Comparison of ENCODE assay signal across 15 cellular contexts in the genomic region with DNA sequence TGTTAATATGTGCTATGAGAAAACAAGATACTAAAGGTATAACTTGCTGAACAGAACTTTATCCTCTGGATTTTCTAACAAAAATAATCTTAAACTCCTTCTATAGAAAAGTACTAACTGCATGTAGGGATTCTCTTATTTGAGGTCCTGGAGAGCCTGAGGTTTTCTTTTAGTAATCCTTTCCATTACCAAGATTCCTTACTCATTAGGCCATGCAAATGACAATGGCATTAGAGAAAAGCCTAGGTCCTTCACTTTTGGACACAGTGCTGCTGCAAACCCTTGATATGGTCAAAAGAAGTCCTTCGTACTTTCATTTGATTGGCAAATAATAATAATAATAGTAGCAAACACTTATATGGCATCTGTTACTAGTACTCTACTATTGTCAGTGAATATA. TPM values are rescaled to one million over a fixed set of nuclear protein-coding genes. Genes with fewer than 3 reads are reported as not detected.
DNase-seq lines count a peak whose midpoint lies in the region; ATAC-seq, FAIRE-seq and TF ChIP-seq lines count a peak whose summit lies in the region.
"Had no signal": no experiment of that assay in that cellular context is flagged by ENCODE, and none has a peak within 500 bp of the region (broad histone marks: within the 10 kb centered on the region; RNA-seq: fewer than 3 reads in every experiment).

No MANE protein-coding gene starts in this region.

- no TSS peak for BruUV-seq in mammary epithelial cell (replicated peaks; lab: Mats Ljungman, UMichigan)

- no peaks in the 10 kb centered on the region for H3K27me3 Mint-ChIP-seq in astrocyte (ENCODE audit: low read depth, unreplicated experiment)
- peaks cover 3% of the 10 kb centered on the region for H3K27me3 Mint-ChIP-seq in activated naive CD8-positive, alpha-beta T cell treated with anti-CD3 and anti-CD28 coated beads for 36 hours

- no peaks in the 10 kb centered on the region for H3K9me3 ChIP-seq in breast epithelium
- H3K9me3 ChIP-seq in mammary epithelial cell (replicated peaks; ENCODE audit: insufficient read depth, low read length) = no peaks in the 10 kb centered on the region
- H3K9me3 ChIP-seq in astrocyte (ENCODE audit: insufficient read depth, low read depth, low read length) = no peaks in the 10 kb centered on the region
- no peaks in the 10 kb centered on the region for H3K9me3 ChIP-seq in lower lobe of right lung
- no peaks in the 10 kb centered on the region for H3K9me3 ChIP-seq in upper lobe of right lung
- H3K9me3 ChIP-seq: BLaER1 had no signal

- no peaks in the 10 kb centered on the region for H3K79me2 ChIP-seq in mammary epithelial cell (ENCODE audit: insufficient read depth, low read length)
- H3K79me2 ChIP-seq in astrocyte (ENCODE audit: insufficient read depth, low read length) = no peaks in the 10 kb centered on the region

- in situ Hi-C loops in mammary epithelial cell (cut with MboI; ENCODE audit: low sequenced_read_pairs in 2 of 2) = no loop called here

- H3K4me3 ChIP-seq in breast epithelium (peak overlapping the region in 2 of 3 donors; percentile 5 to 16), mammary epithelial cell (replicated peaks in 1 of 3; ENCODE audit: insufficient read depth in 1 of 3, low read depth in 2 of 3, low read length in 3 of 3) (no peak overlapping the region), astrocyte (ENCODE audit: insufficient read depth, low read depth, low read length) (no peak overlapping the region), lower lobe of right lung (peak overlapping the region; percentile 7), upper lobe of right lung (peak overlapping the region; percentile 17)
- H3K4me3 ChIP-seq: BLaER1, GM23338 had no signal

- TF ChIP-seq POLR2A in breast epithelium (IDR thresholded peaks at IDR 0.05) = no peak

- H3K27ac ChIP-seq in breast epithelium (no peak overlapping the region), mammary epithelial cell (ENCODE audit: insufficient read depth, low read depth, low read length) (no peak overlapping the region), astrocyte (ENCODE audit: low read depth, low read length) (no peak overlapping the region), lower lobe of right lung (no peak overlapping the region), upper lobe of right lung (no peak overlapping the region)
- H3K27ac ChIP-seq: 22Rv1, BLaER1 had no signal

- WGBS in mammary epithelial cell (ENCODE audit: low coverage, missing lambda C conversion rate) = 88% methylated on average over 1 of the region's 1 CpG

- TF ChIP-seq CTCF in breast epithelium (IDR thresholded peaks at IDR 0.05) = no peak
- no peak for TF ChIP-seq CTCF in mammary epithelial cell (conservative IDR thresholded peaks at IDR 0.05 in 1 of 2, IDR thresholded peaks at IDR 0.05 in 1 of 2; ENCODE audit: extremely low read depth in 1 of 2, insufficient read depth in 1 of 2, low read depth in 1 of 2, low read length in 2 of 2)
- TF ChIP-seq CTCF in astrocyte (IDR thresholded peaks at IDR 0.05; ENCODE audit: insufficient read depth, low read depth, low read length) = no peak
- TF ChIP-seq CTCF in lower lobe of right lung (IDR thresholded peaks at IDR 0.05) = no peak
- no peak for TF ChIP-seq CTCF in upper lobe of right lung (IDR thresholded peaks at IDR 0.05)

- ATAC-seq in lower lobe of right lung (no peak), upper lobe of right lung (no peak)

- CTCF ChIA-PET in mammary epithelial cell (lab: Charles Lee; ENCODE audit: low non-redundant PET) = no interaction called here

- no peak overlapping the region for H3K27ac Mint-ChIP-seq in astrocyte (ENCODE audit: unreplicated experiment)
- no peak overlapping the region for H3K27ac Mint-ChIP-seq in activated naive CD8-positive, alpha-beta T cell treated with anti-CD3 and anti-CD28 coated beads for 36 hours
- H3K27ac Mint-ChIP-seq: CD8-positive, alpha-beta memory T cell; GM23338 had no signal

- no peaks in the 10 kb centered on the region for H3K9me3 Mint-ChIP-seq in astrocyte (ENCODE audit: unreplicated experiment)
- H3K9me3 Mint-ChIP-seq in activated naive CD8-positive, alpha-beta T cell treated with anti-CD3 and anti-CD28 coated beads for 36 hours = no peaks in the 10 kb centered on the region
- H3K9me3 Mint-ChIP-seq: CD8-positive, alpha-beta memory T cell; GM23338 had no signal

- H3K4me1 Mint-ChIP-seq in astrocyte (ENCODE audit: low read depth, unreplicated experiment) = no peaks in the 10 kb centered on the region
- H3K4me1 Mint-ChIP-seq in activated naive CD8-positive, alpha-beta T cell treated with anti-CD3 and anti-CD28 coated beads for 36 hours = peaks cover 13% of the 10 kb centered on the region

- H3K27me3 ChIP-seq in breast epithelium = no peaks in the 10 kb centered on the region
- peaks cover 5% of the 10 kb centered on the region for H3K27me3 ChIP-seq in mammary epithelial cell (ENCODE audit: insufficient read depth, low read length)
- H3K27me3 ChIP-seq in astrocyte (ENCODE audit: insufficient read depth, low read length) = no peaks in the 10 kb centered on the region
- no peaks in the 10 kb centered on the region for H3K27me3 ChIP-seq in lower lobe of right lung (ENCODE audit: low read depth)
- peaks cover 3% of the 10 kb centered on the region for H3K27me3 ChIP-seq in upper lobe of right lung
- H3K27me3 ChIP-seq: BLaER1 had no signal

- DNase-seq in breast epithelium (ENCODE audit: low spot score in 2 of 2) (no peak), mammary epithelial cell (no peak), astrocyte (ENCODE audit: low read depth) (peak; percentile 6), lower lobe of right lung (no peak), upper lobe of right lung (no peak), retina (no peak), dedifferentiated amniotic fluid mesenchymal stem cell (ENCODE audit: extremely low spot score) (no peak)
- no peak for DNase-seq in activated naive CD8-positive, alpha-beta T cell treated with anti-CD3 and anti-CD28 coated beads for 36 hours
- DNase-seq: CD8-positive, alpha-beta memory T cell; EL; GF-D8; H7 had no signal

- no peak overlapping the region for H3K4me3 Mint-ChIP-seq in astrocyte (ENCODE audit: unreplicated experiment)
- no peak overlapping the region for H3K4me3 Mint-ChIP-seq in activated naive CD8-positive, alpha-beta T cell treated with anti-CD3 and anti-CD28 coated beads for 36 hours
- H3K4me3 Mint-ChIP-seq: CD8-positive, alpha-beta memory T cell; GM23338 had no signal

- FAIRE-seq in astrocyte (lab: Jason Lieb, UNC) = no peak

- H3K4me2 ChIP-seq in mammary epithelial cell (ENCODE audit: insufficient read depth, low read depth, low read length) (no peak overlapping the region), astrocyte (ENCODE audit: low read length) (no peak overlapping the region)
- H3K4me2 ChIP-seq: GM23338 had no signal

- H2AFZ ChIP-seq in mammary epithelial cell (ENCODE audit: low read depth, low read length) (no peak overlapping the region), astrocyte (ENCODE audit: low read depth, low read length) (no peak overlapping the region)

- H3K36me3 Mint-ChIP-seq in astrocyte (ENCODE audit: low read depth, unreplicated experiment) = no peaks in the 10 kb centered on the region
- no peaks in the 10 kb centered on the region for H3K36me3 Mint-ChIP-seq in activated naive CD8-positive, alpha-beta T cell treated with anti-CD3 and anti-CD28 coated beads for 36 hours
- H3K36me3 Mint-ChIP-seq: CD8-positive, alpha-beta memory T cell had no signal

- H3K4me1 ChIP-seq in breast epithelium (no peaks in the 10 kb centered on the region), mammary epithelial cell (ENCODE audit: insufficient read depth, low read length) (no peaks in the 10 kb centered on the region), astrocyte (ENCODE audit: insufficient read depth, low read length) (no peaks in the 10 kb centered on the region), lower lobe of right lung (no peaks in the 10 kb centered on the region), upper lobe of right lung (no peaks in the 10 kb centered on the region)

- H3K36me3 ChIP-seq in breast epithelium (no peaks in the 10 kb centered on the region), mammary epithelial cell (ENCODE audit: insufficient read depth, low read length) (no peaks in the 10 kb centered on the region), astrocyte (ENCODE audit: insufficient read depth, low read length) (no peaks in the 10 kb centered on the region), lower lobe of right lung (no peaks in the 10 kb centered on the region), upper lobe of right lung (no peaks in the 10 kb centered on the region)
- H3K36me3 ChIP-seq: BLaER1 had no signal

- H4K20me1 ChIP-seq in mammary epithelial cell (ENCODE audit: insufficient read depth, low read length) (no peaks in the 10 kb centered on the region), astrocyte (ENCODE audit: insufficient read depth, low read length) (no peaks in the 10 kb centered on the region)
- H4K20me1 ChIP-seq: BLaER1 had no signal

- intact Hi-C loops in breast epithelium (cut with DNase I; ENCODE audit: low total_unique reads) = no loop called here
- intact Hi-C loops in mammary epithelial cell (cut with micrococcal nuclease) = no loop called here
- intact Hi-C loops in lower lobe of right lung (cut with DNase I) = no loop called here
- intact Hi-C loops in upper lobe of right lung (cut with DNase I) = no loop called here

- dilution Hi-C loops in mammary epithelial cell (cut with HindIII; ENCODE audit: low sequenced_read_pairs) = no loop called here

- H3K9ac ChIP-seq in mammary epithelial cell (ENCODE audit: insufficient read depth, low read length) (no peak overlapping the region), astrocyte (ENCODE audit: low read length) (no peak overlapping the region)
- H3K9ac ChIP-seq: BLaER1 had no signal

RNA-seq across cellular contexts. Expression of a gene that starts 3.2 kb away (rescaled TPM):
- total RNA-seq in breast epithelium (10 to 100 TPM; 11.0 to 83.2 (median 31.9) TPM), mammary epithelial cell (under 1 TPM in 1 of 2 donors, not detected in 1; under 0.01 TPM), astrocyte (0.17 and 0.34 TPM in 2 replicates), lower lobe of right lung (42.6 TPM), upper lobe of right lung (67.4 TPM)
- polyA plus RNA-seq in mammary epithelial cell = not detected
- not detected for polyA minus RNA-seq in mammary epithelial cell
- under 1 TPM in 1 of 2 experiments, not detected in 1; 0.10 TPM for total RNA-seq in activated naive CD8-positive, alpha-beta T cell treated with anti-CD3 and anti-CD28 coated beads for 36 hours
- total RNA-seq: CD8-positive, alpha-beta memory T cell; GM23338 had no signal
- polyA plus RNA-seq: GM23338 had no signal

Comparison
In these comparisons a context has a peak if more than half of its experiments do, and no peak if none do; other contexts are left out.
1. H3K4me3 ChIP-seq: peak in breast epithelium (2 of 3), lower lobe of right lung (single experiment) and upper lobe of right lung (single experiment); none in mammary epithelial cell (0 of 3) and astrocyte (single experiment).